Comparison of ENCODE assay signal across 9 cellular contexts in genomic region chr1:208101661-208102431, GRCh38.
DNase-seq lines count a peak whose midpoint lies in the region; ATAC-seq and TF ChIP-seq lines count a peak whose summit lies in the region.
"Had no signal": no experiment of that assay in that cellular context is flagged by ENCODE, and none has a peak within 500 bp of the region (broad histone marks: within the 10 kb centered on the region; RNA-seq: fewer than 3 reads in every experiment).

No MANE protein-coding gene starts in this region.

- H3K4me3 ChIP-seq in uterus (no peak overlapping the region), upper lobe of left lung (no peak overlapping the region)

- POLR2A ChIA-PET in WTC11 (lab: Charles Lee), result interaction anchor here (0.9 kb wide), 1 partner anchor 110 kb away, joined by 3 read pairs; no protein-coding TSS in a partner anchor
- POLR2A ChIA-PET in activated CD8-positive, alpha-beta T cell treated with anti-CD3 and anti-CD28 coated beads, Interleukin-2, amount 10 ng/mL, durations not matched to agents 7 days and 5 days (lab: Charles Lee), result interaction anchor here (0.8 kb wide), 1 partner anchor 56 kb away, joined by 3 read pairs; no protein-coding TSS in a partner anchor

- DNase-seq in NCI-H748 (lab: John Stamatoyannopoulos, UW; ENCODE audit: unreplicated experiment) (peak; percentile 1), NCI-H748 treated with DMSO at 0.1 percent for 48 hours (lab: John Stamatoyannopoulos, UW) (no peak), WTC11 (ENCODE audit: low spot score) (peak; percentile 26), left colon (peak; percentile 72 to 81), uterus (peak; percentile 52 to 63), HuH-7 (ENCODE audit: low spot score) (no peak), upper lobe of left lung (no peak)
- no peak for DNase-seq in activated CD8-positive, alpha-beta T cell treated with anti-CD3 and anti-CD28 coated beads, Interleukin-2, amount 10 ng/mL, durations not matched to agents 7 days and 5 days
- DNase-seq: activated CD8-positive, alpha-beta memory T cell treated with anti-CD3 and anti-CD28 coated beads, Interleukin-2, amount 50 U/mL, for 4 hours had no signal

- TF ChIP-seq CTCF in WTC11 (IDR thresholded peaks at IDR 0.05) (no peak), uterus (IDR thresholded peaks at IDR 0.05) (no peak), upper lobe of left lung (IDR thresholded peaks at IDR 0.05) (no peak)

- H3K27ac Mint-ChIP-seq in WTC11, result no peak overlapping the region
- no peak overlapping the region for H3K27ac Mint-ChIP-seq in activated CD8-positive, alpha-beta T cell treated with anti-CD3 and anti-CD28 coated beads, Interleukin-2, amount 10 ng/mL, durations not matched to agents 7 days and 5 days

- H3K4me1 Mint-ChIP-seq in WTC11, result peaks cover 34% of the 10 kb centered on the region
- no peaks in the 10 kb centered on the region for H3K4me1 Mint-ChIP-seq in activated CD8-positive, alpha-beta T cell treated with anti-CD3 and anti-CD28 coated beads, Interleukin-2, amount 10 ng/mL, durations not matched to agents 7 days and 5 days (ENCODE audit: low read depth)

- H3K27ac ChIP-seq in uterus (peak overlapping the region in 1 of 2 donors; percentile 3), upper lobe of left lung (no peak overlapping the region)

- H3K4me3 Mint-ChIP-seq in WTC11, result no peak overlapping the region
- no peak overlapping the region for H3K4me3 Mint-ChIP-seq in activated CD8-positive, alpha-beta T cell treated with anti-CD3 and anti-CD28 coated beads, Interleukin-2, amount 10 ng/mL, durations not matched to agents 7 days and 5 days

- CTCF ChIA-PET in WTC11 (lab: Charles Lee), result interaction anchor here (1.0 to 2.6 kb wide), 9 partner anchors 11 to 150 kb away, joined by 3 to 19 read pairs (median 5); partner anchors contain the start of gene PLXNA2
- CTCF ChIA-PET in activated CD8-positive, alpha-beta T cell treated with anti-CD3 and anti-CD28 coated beads, Interleukin-2, amount 10 ng/mL, durations not matched to agents 7 days and 5 days (lab: Charles Lee), result interaction anchor here (1.1 to 1.7 kb wide), 4 partner anchors 8 to 104 kb away, joined by 3 to 5 read pairs (median 4); no protein-coding TSS in a partner anchor

- H3K9me3 ChIP-seq in uterus, result no peaks in the 10 kb centered on the region
- no peaks in the 10 kb centered on the region for H3K9me3 ChIP-seq in upper lobe of left lung

- H3K27me3 ChIP-seq in uterus (no peaks in the 10 kb centered on the region), upper lobe of left lung (no peaks in the 10 kb centered on the region)

- H3K9me3 Mint-ChIP-seq in WTC11, result no peaks in the 10 kb centered on the region
- H3K9me3 Mint-ChIP-seq in activated CD8-positive, alpha-beta T cell treated with anti-CD3 and anti-CD28 coated beads, Interleukin-2, amount 10 ng/mL, durations not matched to agents 7 days and 5 days (ENCODE audit: insufficient read depth), result no peaks in the 10 kb centered on the region

- H3K4me1 ChIP-seq in uterus (peaks cover 0 to 4% of the 10 kb centered on the region in 2 donors), upper lobe of left lung (peaks cover 0 to 11% (median 0%) of the 10 kb centered on the region in 4 donors)

- intact Hi-C loops in left colon (cut with DNase I, micrococcal nuclease) (no loop called here), uterus (cut with DNase I; ENCODE audit: low total_unique reads) (no loop called here)

- no peaks in the 10 kb centered on the region; the same call in 1 of the 2 replicates for H3K27me3 Mint-ChIP-seq in WTC11 (ENCODE audit: low read depth)
- no peaks in the 10 kb centered on the region for H3K27me3 Mint-ChIP-seq in activated CD8-positive, alpha-beta T cell treated with anti-CD3 and anti-CD28 coated beads, Interleukin-2, amount 10 ng/mL, durations not matched to agents 7 days and 5 days (ENCODE audit: low read depth)

- peak; percentile 79 for ATAC-seq in WTC11
- peak; percentile 91 for ATAC-seq in left colon
- no peak for ATAC-seq in activated CD8-positive, alpha-beta T cell treated with anti-CD3 and anti-CD28 coated beads, Interleukin-2, amount 10 ng/mL, durations not matched to agents 7 days and 5 days
- no peak for ATAC-seq in upper lobe of left lung (ENCODE audit: low FRiP score in 2 of 2)

- no peak for TF ChIP-seq EP300 in upper lobe of left lung (IDR thresholded peaks at IDR 0.05)

- H3K36me3 ChIP-seq in uterus, result no peaks in the 10 kb centered on the region
- peaks cover 0 to 48% (median 27%) of the 10 kb centered on the region in 4 donors for H3K36me3 ChIP-seq in upper lobe of left lung

- whole genome bisulfite sequencing in upper lobe of left lung, 2 donors, result 65 to 71% methylated on average over 10 to 11 of the region's 11 CpGs

- TF ChIP-seq POLR2A in uterus (IDR thresholded peaks at IDR 0.05) (no peak), upper lobe of left lung (IDR thresholded peaks at IDR 0.05) (no peak)

- H3K36me3 Mint-ChIP-seq in WTC11, result no peaks in the 10 kb centered on the region
- H3K36me3 Mint-ChIP-seq in activated CD8-positive, alpha-beta T cell treated with anti-CD3 and anti-CD28 coated beads, Interleukin-2, amount 10 ng/mL, durations not matched to agents 7 days and 5 days (ENCODE audit: low read depth), result no peaks in the 10 kb centered on the region

TF ChIP-seq in WTC11, 78 proteins besides CTCF, POLR2A, EP300 and RAD21:
- TF ChIP-seq NFYB (CRISPR knock-in tag; conservative IDR thresholded peaks at IDR 0.05; ENCODE audit: low read depth) (no peak), ZNF138 (CRISPR knock-in tag; conservative IDR thresholded peaks at IDR 0.05) (no peak), TCF7 (CRISPR knock-in tag; IDR thresholded peaks at IDR 0.05; ENCODE audit: low read depth) (no peak), ELF4 (CRISPR knock-in tag; IDR thresholded peaks at IDR 0.05; ENCODE audit: low read depth) (no peak), CBFB (CRISPR knock-in tag; IDR thresholded peaks at IDR 0.05; ENCODE audit: low read depth) (no peak), HMGA2 (CRISPR knock-in tag; IDR thresholded peaks at IDR 0.05) (no peak), ZNF671 (CRISPR knock-in tag; IDR thresholded peaks at IDR 0.05) (no peak)
- TF ChIP-seq, protein P1, sequence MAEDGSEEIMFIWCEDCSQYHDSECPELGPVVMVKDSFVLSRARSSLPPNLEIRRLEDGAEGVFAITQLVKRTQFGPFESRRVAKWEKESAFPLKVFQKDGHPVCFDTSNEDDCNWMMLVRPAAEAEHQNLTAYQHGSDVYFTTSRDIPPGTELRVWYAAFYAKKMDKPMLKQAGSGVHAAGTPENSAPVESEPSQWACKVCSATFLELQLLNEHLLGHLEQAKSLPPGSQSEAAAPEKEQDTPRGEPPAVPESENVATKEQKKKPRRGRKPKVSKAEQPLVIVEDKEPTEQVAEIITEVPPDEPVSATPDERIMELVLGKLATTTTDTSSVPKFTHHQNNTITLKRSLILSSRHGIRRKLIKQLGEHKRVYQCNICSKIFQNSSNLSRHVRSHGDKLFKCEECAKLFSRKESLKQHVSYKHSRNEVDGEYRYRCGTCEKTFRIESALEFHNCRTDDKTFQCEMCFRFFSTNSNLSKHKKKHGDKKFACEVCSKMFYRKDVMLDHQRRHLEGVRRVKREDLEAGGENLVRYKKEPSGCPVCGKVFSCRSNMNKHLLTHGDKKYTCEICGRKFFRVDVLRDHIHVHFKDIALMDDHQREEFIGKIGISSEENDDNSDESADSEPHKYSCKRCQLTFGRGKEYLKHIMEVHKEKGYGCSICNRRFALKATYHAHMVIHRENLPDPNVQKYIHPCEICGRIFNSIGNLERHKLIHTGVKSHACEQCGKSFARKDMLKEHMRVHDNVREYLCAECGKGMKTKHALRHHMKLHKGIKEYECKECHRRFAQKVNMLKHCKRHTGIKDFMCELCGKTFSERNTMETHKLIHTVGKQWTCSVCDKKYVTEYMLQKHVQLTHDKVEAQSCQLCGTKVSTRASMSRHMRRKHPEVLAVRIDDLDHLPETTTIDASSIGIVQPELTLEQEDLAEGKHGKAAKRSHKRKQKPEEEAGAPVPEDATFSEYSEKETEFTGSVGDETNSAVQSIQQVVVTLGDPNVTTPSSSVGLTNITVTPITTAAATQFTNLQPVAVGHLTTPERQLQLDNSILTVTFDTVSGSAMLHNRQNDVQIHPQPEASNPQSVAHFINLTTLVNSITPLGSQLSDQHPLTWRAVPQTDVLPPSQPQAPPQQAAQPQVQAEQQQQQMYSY (CRISPR knock-in tag; IDR thresholded peaks at IDR 0.05), result peak; percentile 94

Comparison
In these comparisons a context has a peak if more than half of its experiments do, and no peak if none do; other contexts are left out.
1. DNase-seq: peak in NCI-H748 (single experiment), WTC11 (single experiment), left colon (2 of 2) and uterus (2 of 2); none in NCI-H748 treated with DMSO at 0.1 percent for 48 hours (single experiment), HuH-7 (single experiment), activated CD8-positive, alpha-beta T cell treated with anti-CD3 and anti-CD28 coated beads, Interleukin-2, amount 10 ng/mL, durations not matched to agents 7 days and 5 days (single experiment) and upper lobe of left lung (0 of 2).
2. ATAC-seq: peak in WTC11 (single experiment) and left colon (single experiment); none in activated CD8-positive, alpha-beta T cell treated with anti-CD3 and anti-CD28 coated beads, Interleukin-2, amount 10 ng/mL, durations not matched to agents 7 days and 5 days (single experiment) and upper lobe of left lung (0 of 2).